Comparison of ENCODE assay signal across 17 cellular contexts in genomic region chr4:3405176-3405575, GRCh38. TPM values are rescaled to one million over a fixed set of nuclear protein-coding genes. Genes with fewer than 3 reads are reported as not detected.
"Had no signal": no experiment of that assay in that cellular context is flagged by ENCODE, and none has a peak within 500 bp of the region (broad histone marks: within the 10 kb centered on the region; RNA-seq: fewer than 3 reads in every experiment).

No MANE protein-coding gene starts in this region.

- H3K4me3 Mint-ChIP-seq: activated CD4-positive, alpha-beta T cell treated with anti-CD3 and anti-CD28 coated beads for 36 hours; activated CD8-positive, alpha-beta T cell treated with anti-CD3 and anti-CD28 coated beads for 36 hours; endodermal cell; nephron; stimulated activated memory B cell treated with anti-CD40 and anti-IgM and Interleukin-4, amounts not matched to agents 10 μg/mL and 1 μg/mL and 100 μg/mL, for 72 hours had no signal

- H3K4me3 ChIP-seq: lung, SJCRH30 had no signal

- H3K27ac ChIP-seq: SJCRH30, VCaP had no signal

- H3K4me1 ChIP-seq: SJCRH30 had no signal

- H3K27ac Mint-ChIP-seq: activated CD4-positive, alpha-beta T cell treated with anti-CD3 and anti-CD28 coated beads for 36 hours; activated CD8-positive, alpha-beta T cell treated with anti-CD3 and anti-CD28 coated beads for 36 hours; endodermal cell; nephron; stimulated activated memory B cell treated with anti-CD40 and anti-IgM and Interleukin-4, amounts not matched to agents 10 μg/mL and 1 μg/mL and 100 μg/mL, for 72 hours had no signal

- H3K9me3 ChIP-seq: SJCRH30 had no signal

- H3K36me3 Mint-ChIP-seq: stimulated activated memory B cell treated with anti-CD40 and anti-IgM and Interleukin-4, amounts not matched to agents 10 μg/mL and 1 μg/mL and 100 μg/mL, for 72 hours had no signal

- DNase-seq: activated CD4-positive, alpha-beta T cell treated with anti-CD3 and anti-CD28 coated beads for 36 hours; activated CD8-positive, alpha-beta memory T cell treated with anti-CD3 and anti-CD28 coated beads, Interleukin-2, amount 50 U/mL, for 4 hours; activated CD8-positive, alpha-beta T cell treated with anti-CD3 and anti-CD28 coated beads for 36 hours; activated naive CD4-positive, alpha-beta T cell; central memory CD4-positive, alpha-beta T cell; dermis blood vessel endothelial cell; endodermal cell; glutamatergic neuron; SJCRH30; small intestine; T-helper 9 cell; trophoblast cell had no signal

- H3K27me3 ChIP-seq: SJCRH30 had no signal

- H3K36me3 ChIP-seq: SJCRH30 had no signal

- FAIRE-seq: small intestine had no signal

- ATAC-seq: activated CD4-positive, alpha-beta T cell treated with anti-CD3 and anti-CD28 coated beads for 36 hours; activated CD8-positive, alpha-beta T cell treated with anti-CD3 and anti-CD28 coated beads for 36 hours; stimulated activated memory B cell treated with anti-CD40 and anti-IgM and Interleukin-4, amounts not matched to agents 10 μg/mL and 1 μg/mL and 100 μg/mL, for 72 hours had no signal

- H3K9me3 Mint-ChIP-seq: activated CD8-positive, alpha-beta T cell treated with anti-CD3 and anti-CD28 coated beads for 36 hours had no signal

- H3K4me1 Mint-ChIP-seq: activated CD4-positive, alpha-beta T cell treated with anti-CD3 and anti-CD28 coated beads for 36 hours; stimulated activated memory B cell treated with anti-CD40 and anti-IgM and Interleukin-4, amounts not matched to agents 10 μg/mL and 1 μg/mL and 100 μg/mL, for 72 hours had no signal

- H3K27me3 Mint-ChIP-seq: activated CD4-positive, alpha-beta T cell treated with anti-CD3 and anti-CD28 coated beads for 36 hours; activated CD8-positive, alpha-beta T cell treated with anti-CD3 and anti-CD28 coated beads for 36 hours; stimulated activated memory B cell treated with anti-CD40 and anti-IgM and Interleukin-4, amounts not matched to agents 10 μg/mL and 1 μg/mL and 100 μg/mL, for 72 hours had no signal

RNA-seq across cellular contexts. Expression of gene HGFAC, which starts 36.6 kb away (rescaled TPM):
- total RNA-seq: activated CD4-positive, alpha-beta T cell treated with anti-CD3 and anti-CD28 coated beads for 36 hours; activated CD8-positive, alpha-beta T cell treated with anti-CD3 and anti-CD28 coated beads for 36 hours; omental fat pad had no signal

RNA-seq across cellular contexts. Expression of gene DOK7, which starts 57.9 kb away (rescaled TPM):
- total RNA-seq: activated CD4-positive, alpha-beta T cell treated with anti-CD3 and anti-CD28 coated beads for 36 hours; activated CD8-positive, alpha-beta T cell treated with anti-CD3 and anti-CD28 coated beads for 36 hours; omental fat pad had no signal
